ENCODE assay signal across 1 cellular context in the genomic region with DNA sequence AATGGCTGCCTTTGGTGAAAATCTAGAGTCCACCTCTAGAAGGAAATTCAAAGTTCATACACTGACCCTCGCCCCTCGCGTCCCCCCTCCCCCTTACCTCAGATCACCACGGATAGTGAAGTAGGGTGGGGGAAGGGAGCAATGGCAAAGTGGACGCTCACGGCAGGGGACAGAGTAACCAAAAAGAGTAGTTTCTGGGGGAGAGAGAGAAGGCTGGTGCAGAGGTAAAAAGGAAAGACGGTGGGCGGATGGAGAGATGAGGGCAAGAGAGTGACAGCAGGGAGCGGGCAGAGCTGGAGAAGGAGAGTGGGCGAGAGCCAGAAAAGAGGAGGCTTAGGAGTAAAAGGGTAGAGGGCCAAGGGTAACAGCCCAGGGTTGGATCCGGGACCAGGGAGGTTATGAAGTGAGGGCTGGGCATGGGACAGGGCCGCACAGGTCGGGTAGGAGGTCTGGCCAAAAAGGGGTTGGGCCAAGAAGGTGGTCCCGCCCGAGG.
A peak's percentile ranks its signal among the peaks of the same experiment; 100 is the strongest.
TF ChIP-seq lines count a peak whose summit lies in the region.

No MANE protein-coding gene starts in this region.

TF ChIP-seq in HEK293, 187 proteins besides CTCF, POLR2A, EP300 and RAD21 (continued from another document):
- TF ChIP-seq ZNF280C (tag by site-specific recombination; IDR thresholded peaks at IDR 0.05) (no peak), ZNF776 (tag by site-specific recombination; IDR thresholded peaks at IDR 0.05; ENCODE audit: borderline replicate concordance) (no peak), ZNF335 (tag by site-specific recombination; conservative IDR thresholded peaks at IDR 0.05) (peak; percentile 41), ZNF274 (IDR thresholded peaks at IDR 0.05; ENCODE audit: low read length) (no peak), ZNF274 (tag by site-specific recombination; IDR thresholded peaks at IDR 0.05; ENCODE audit: borderline replicate concordance) (no peak), ZSCAN23 (tag by site-specific recombination; IDR thresholded peaks at IDR 0.05) (no peak), ZNF341 (tag by site-specific recombination; IDR thresholded peaks at IDR 0.05; ENCODE audit: low read depth) (no peak), ZNF112 (tag by site-specific recombination; IDR thresholded peaks at IDR 0.05) (no peak), ZNF660 (tag by site-specific recombination; IDR thresholded peaks at IDR 0.05) (no peak), ZNF2 (tag by site-specific recombination; IDR thresholded peaks at IDR 0.05) (peak; percentile 64; the same call in 1 of the 2 replicates), ZNF791 (tag by site-specific recombination; IDR thresholded peaks at IDR 0.05) (no peak), SP7 (tag by site-specific recombination; IDR thresholded peaks at IDR 0.05) (0 out of 2 replicates have a peak, but pooled peaks have one; percentile 12), ZFHX2 (tag by site-specific recombination; conservative IDR thresholded peaks at IDR 0.05) (peak; percentile 90), PRDM1 (tag by site-specific recombination; IDR thresholded peaks at IDR 0.05) (peak; percentile 57), ZNF600 (tag by site-specific recombination; IDR thresholded peaks at IDR 0.05) (peak; percentile 70), ZNF391 (tag by site-specific recombination; IDR thresholded peaks at IDR 0.05; ENCODE audit: borderline replicate concordance, low read depth) (0 out of 2 replicates have a peak, but pooled peaks have one; percentile 86), ZNF366 (tag by site-specific recombination; conservative IDR thresholded peaks at IDR 0.05) (peak; percentile 74), ZNF10 (tag by site-specific recombination; IDR thresholded peaks at IDR 0.05) (no peak), GLIS1 (tag by site-specific recombination; IDR thresholded peaks at IDR 0.05) (0 out of 2 replicates have a peak, but pooled peaks have one; percentile 6), ZSCAN30 (tag by site-specific recombination; IDR thresholded peaks at IDR 0.05) (no peak), TCF7L2 (IDR thresholded peaks at IDR 0.05; ENCODE audit: borderline replicate concordance, low read depth, low read length) (no peak), ZNF785 (tag by site-specific recombination; IDR thresholded peaks at IDR 0.05) (peak; percentile 24; the same call in 1 of the 2 replicates), ZNF24 (tag by site-specific recombination; IDR thresholded peaks at IDR 0.05) (0 out of 2 replicates have a peak, but pooled peaks have one; percentile 20), ZNF580 (tag by site-specific recombination; IDR thresholded peaks at IDR 0.05) (peak; percentile 41; the same call in 1 of the 2 replicates), ZNF843 (tag by site-specific recombination; IDR thresholded peaks at IDR 0.05) (peak; percentile 24; the same call in 1 of the 2 replicates), GLI4 (tag by site-specific recombination; IDR thresholded peaks at IDR 0.05) (0 out of 2 replicates have a peak, but pooled peaks have one; percentile 37), ZNF433 (tag by site-specific recombination; IDR thresholded peaks at IDR 0.05; ENCODE audit: low read depth) (no peak), ZBTB20 (tag by site-specific recombination; IDR thresholded peaks at IDR 0.05) (peak; percentile 40; the same call in 1 of the 2 replicates), ZFP3 (tag by site-specific recombination; IDR thresholded peaks at IDR 0.05; ENCODE audit: low read depth) (peak; percentile 91), ZNF555 (tag by site-specific recombination; conservative IDR thresholded peaks at IDR 0.05) (no peak), ZBTB17 (tag by site-specific recombination; IDR thresholded peaks at IDR 0.05) (no peak; the same call in 1 of the 2 replicates), EGR2 (tag by site-specific recombination; IDR thresholded peaks at IDR 0.05; ENCODE audit: low read depth) (peak; percentile 64), ZFP69B (tag by site-specific recombination; IDR thresholded peaks at IDR 0.05) (no peak)
- TF ChIP-seq, protein P1, sequence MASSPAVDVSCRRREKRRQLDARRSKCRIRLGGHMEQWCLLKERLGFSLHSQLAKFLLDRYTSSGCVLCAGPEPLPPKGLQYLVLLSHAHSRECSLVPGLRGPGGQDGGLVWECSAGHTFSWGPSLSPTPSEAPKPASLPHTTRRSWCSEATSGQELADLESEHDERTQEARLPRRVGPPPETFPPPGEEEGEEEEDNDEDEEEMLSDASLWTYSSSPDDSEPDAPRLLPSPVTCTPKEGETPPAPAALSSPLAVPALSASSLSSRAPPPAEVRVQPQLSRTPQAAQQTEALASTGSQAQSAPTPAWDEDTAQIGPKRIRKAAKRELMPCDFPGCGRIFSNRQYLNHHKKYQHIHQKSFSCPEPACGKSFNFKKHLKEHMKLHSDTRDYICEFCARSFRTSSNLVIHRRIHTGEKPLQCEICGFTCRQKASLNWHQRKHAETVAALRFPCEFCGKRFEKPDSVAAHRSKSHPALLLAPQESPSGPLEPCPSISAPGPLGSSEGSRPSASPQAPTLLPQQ (tag by site-specific recombination; IDR thresholded peaks at IDR 0.05) = 0 out of 2 replicates have a peak, but pooled peaks have one; percentile 50
- TF ChIP-seq, protein P2, sequence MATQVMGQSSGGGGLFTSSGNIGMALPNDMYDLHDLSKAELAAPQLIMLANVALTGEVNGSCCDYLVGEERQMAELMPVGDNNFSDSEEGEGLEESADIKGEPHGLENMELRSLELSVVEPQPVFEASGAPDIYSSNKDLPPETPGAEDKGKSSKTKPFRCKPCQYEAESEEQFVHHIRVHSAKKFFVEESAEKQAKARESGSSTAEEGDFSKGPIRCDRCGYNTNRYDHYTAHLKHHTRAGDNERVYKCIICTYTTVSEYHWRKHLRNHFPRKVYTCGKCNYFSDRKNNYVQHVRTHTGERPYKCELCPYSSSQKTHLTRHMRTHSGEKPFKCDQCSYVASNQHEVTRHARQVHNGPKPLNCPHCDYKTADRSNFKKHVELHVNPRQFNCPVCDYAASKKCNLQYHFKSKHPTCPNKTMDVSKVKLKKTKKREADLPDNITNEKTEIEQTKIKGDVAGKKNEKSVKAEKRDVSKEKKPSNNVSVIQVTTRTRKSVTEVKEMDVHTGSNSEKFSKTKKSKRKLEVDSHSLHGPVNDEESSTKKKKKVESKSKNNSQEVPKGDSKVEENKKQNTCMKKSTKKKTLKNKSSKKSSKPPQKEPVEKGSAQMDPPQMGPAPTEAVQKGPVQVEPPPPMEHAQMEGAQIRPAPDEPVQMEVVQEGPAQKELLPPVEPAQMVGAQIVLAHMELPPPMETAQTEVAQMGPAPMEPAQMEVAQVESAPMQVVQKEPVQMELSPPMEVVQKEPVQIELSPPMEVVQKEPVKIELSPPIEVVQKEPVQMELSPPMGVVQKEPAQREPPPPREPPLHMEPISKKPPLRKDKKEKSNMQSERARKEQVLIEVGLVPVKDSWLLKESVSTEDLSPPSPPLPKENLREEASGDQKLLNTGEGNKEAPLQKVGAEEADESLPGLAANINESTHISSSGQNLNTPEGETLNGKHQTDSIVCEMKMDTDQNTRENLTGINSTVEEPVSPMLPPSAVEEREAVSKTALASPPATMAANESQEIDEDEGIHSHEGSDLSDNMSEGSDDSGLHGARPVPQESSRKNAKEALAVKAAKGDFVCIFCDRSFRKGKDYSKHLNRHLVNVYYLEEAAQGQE (tag by site-specific recombination; IDR thresholded peaks at IDR 0.05) = 0 out of 2 replicates have a peak, but pooled peaks have one; percentile 20
- TF ChIP-seq, protein P3, sequence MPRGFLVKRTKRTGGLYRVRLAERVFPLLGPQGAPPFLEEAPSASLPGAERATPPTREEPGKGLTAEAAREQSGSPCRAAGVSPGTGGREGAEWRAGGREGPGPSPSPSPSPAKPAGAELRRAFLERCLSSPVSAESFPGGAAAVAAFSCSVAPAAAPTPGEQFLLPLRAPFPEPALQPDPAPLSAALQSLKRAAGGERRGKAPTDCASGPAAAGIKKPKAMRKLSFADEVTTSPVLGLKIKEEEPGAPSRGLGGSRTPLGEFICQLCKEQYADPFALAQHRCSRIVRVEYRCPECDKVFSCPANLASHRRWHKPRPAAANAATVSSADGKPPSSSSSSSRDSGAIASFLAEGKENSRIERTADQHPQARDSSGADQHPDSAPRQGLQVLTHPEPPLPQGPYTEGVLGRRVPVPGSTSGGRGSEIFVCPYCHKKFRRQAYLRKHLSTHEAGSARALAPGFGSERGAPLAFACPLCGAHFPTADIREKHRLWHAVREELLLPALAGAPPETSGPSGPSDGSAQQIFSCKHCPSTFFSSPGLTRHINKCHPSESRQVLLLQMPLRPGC (tag by site-specific recombination; IDR thresholded peaks at IDR 0.05) = peak; percentile 22; the same call in 1 of the 2 replicates
- TF ChIP-seq, protein P4, sequence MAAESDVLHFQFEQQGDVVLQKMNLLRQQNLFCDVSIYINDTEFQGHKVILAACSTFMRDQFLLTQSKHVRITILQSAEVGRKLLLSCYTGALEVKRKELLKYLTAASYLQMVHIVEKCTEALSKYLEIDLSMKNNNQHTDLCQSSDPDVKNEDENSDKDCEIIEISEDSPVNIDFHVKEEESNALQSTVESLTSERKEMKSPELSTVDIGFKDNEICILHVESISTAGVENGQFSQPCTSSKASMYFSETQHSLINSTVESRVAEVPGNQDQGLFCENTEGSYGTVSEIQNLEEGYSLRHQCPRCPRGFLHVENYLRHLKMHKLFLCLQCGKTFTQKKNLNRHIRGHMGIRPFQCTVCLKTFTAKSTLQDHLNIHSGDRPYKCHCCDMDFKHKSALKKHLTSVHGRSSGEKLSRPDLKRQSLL (tag by site-specific recombination; IDR thresholded peaks at IDR 0.05) = no peak
- TF ChIP-seq, protein P5, sequence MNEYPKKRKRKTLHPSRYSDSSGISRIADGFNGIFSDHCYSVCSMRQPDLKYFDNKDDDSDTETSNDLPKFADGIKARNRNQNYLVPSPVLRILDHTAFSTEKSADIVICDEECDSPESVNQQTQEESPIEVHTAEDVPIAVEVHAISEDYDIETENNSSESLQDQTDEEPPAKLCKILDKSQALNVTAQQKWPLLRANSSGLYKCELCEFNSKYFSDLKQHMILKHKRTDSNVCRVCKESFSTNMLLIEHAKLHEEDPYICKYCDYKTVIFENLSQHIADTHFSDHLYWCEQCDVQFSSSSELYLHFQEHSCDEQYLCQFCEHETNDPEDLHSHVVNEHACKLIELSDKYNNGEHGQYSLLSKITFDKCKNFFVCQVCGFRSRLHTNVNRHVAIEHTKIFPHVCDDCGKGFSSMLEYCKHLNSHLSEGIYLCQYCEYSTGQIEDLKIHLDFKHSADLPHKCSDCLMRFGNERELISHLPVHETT (tag by site-specific recombination; IDR thresholded peaks at IDR 0.05) = no peak
